Comparison of ENCODE assay signal across 1 cellular context in the genomic region with DNA sequence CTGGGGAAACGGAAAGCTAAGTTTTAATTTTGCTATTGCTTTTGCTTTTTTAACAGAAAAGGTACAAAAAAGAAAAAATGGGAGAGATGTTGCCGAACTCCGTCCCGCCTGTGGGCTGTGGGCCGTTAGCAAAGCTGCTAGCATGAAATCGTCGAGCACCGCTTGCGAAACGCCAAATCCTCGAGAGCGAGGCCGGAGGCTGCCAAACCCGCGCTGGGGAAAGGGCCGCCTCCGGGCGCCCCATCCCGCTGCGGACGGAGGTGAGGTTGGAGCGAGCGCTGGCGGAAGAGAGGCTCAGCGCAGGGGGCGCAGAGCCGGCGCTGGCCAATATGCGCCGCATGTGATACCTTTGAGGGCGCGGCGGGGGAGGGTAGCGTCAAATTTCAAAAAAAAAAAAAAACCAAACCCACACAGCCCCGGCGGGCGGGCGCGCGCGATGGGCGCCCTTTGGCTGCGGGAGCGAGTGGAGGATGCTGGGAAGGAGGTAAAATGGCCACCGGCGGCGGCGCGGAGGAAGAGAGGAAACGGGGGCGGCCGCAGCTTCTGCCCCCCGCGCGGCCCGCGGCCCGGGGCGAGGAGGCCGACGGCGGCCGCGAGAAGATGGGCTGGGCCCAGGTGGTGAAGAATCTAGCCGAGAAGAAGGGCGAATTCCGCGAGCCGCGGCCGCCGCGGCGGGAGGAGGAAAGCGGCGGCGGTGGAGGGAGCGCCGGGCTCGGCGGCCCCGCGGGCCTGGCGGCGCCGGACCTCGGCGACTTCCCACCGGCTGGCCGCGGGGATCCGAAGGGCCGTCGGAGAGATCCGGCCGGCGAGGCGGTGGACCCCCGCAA.
TF ChIP-seq lines count a peak whose summit lies in the region.

A gene with protein sequence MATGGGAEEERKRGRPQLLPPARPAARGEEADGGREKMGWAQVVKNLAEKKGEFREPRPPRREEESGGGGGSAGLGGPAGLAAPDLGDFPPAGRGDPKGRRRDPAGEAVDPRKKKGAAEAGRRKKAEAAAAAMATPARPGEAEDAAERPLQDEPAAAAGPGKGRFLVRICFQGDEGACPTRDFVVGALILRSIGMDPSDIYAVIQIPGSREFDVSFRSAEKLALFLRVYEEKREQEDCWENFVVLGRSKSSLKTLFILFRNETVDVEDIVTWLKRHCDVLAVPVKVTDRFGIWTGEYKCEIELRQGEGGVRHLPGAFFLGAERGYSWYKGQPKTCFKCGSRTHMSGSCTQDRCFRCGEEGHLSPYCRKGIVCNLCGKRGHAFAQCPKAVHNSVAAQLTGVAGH (plus strand): TSS at position 473 of the 827 bp plus-strand sequence. CDS start 17 bp downstream, at position 490.

TF ChIP-seq in WTC11, 78 proteins besides CTCF, POLR2A, EP300 and RAD21 (continued from another document and continues in another):
- TF ChIP-seq, protein P1, sequence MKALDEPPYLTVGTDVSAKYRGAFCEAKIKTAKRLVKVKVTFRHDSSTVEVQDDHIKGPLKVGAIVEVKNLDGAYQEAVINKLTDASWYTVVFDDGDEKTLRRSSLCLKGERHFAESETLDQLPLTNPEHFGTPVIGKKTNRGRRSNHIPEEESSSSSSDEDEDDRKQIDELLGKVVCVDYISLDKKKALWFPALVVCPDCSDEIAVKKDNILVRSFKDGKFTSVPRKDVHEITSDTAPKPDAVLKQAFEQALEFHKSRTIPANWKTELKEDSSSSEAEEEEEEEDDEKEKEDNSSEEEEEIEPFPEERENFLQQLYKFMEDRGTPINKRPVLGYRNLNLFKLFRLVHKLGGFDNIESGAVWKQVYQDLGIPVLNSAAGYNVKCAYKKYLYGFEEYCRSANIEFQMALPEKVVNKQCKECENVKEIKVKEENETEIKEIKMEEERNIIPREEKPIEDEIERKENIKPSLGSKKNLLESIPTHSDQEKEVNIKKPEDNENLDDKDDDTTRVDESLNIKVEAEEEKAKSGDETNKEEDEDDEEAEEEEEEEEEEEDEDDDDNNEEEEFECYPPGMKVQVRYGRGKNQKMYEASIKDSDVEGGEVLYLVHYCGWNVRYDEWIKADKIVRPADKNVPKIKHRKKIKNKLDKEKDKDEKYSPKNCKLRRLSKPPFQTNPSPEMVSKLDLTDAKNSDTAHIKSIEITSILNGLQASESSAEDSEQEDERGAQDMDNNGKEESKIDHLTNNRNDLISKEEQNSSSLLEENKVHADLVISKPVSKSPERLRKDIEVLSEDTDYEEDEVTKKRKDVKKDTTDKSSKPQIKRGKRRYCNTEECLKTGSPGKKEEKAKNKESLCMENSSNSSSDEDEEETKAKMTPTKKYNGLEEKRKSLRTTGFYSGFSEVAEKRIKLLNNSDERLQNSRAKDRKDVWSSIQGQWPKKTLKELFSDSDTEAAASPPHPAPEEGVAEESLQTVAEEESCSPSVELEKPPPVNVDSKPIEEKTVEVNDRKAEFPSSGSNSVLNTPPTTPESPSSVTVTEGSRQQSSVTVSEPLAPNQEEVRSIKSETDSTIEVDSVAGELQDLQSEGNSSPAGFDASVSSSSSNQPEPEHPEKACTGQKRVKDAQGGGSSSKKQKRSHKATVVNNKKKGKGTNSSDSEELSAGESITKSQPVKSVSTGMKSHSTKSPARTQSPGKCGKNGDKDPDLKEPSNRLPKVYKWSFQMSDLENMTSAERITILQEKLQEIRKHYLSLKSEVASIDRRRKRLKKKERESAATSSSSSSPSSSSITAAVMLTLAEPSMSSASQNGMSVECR (CRISPR knock-in tag; IDR thresholded peaks at IDR 0.05; ENCODE audit: borderline replicate concordance), result peak; percentile 86; the same call in 1 of the 2 replicates
- peak; percentile 82 for TF ChIP-seq SP1 (CRISPR knock-in tag; conservative IDR thresholded peaks at IDR 0.05)
- TF ChIP-seq GABPB1 (CRISPR knock-in tag; IDR thresholded peaks at IDR 0.05), result peak; percentile 90
- TF ChIP-seq, protein P2, sequence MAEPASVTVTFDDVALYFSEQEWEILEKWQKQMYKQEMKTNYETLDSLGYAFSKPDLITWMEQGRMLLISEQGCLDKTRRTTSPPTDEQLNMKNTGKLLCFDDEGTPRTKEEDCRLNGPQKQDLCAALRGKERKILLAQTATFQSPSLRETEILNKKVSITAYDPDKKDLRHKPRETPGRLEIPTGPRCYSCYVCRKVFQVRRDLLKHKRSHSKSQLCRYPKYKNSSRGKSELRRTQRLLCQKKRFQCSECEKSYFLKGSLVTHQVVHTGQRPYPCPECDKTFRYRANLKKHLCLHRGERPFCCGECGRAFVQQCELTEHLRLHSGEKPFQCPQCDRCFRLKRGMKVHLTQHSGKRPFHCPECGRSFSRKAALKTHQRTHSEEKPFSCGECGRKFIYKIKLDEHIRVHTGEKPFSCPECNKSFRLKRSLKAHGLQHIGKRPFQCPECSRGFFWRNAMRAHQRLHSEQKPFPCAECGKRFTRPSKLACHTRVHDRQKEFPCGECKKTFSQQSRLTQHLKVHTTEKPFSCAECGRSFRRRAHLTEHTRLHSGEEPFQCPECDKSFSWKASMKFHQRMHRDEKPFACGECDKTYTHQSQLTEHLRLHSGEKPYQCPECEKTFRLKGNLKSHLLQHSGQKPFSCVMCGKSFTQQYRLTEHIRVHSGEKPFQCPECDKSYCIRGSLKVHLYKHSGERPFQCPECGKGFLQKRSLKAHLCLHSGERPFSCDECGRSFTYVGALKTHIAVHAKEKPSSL (CRISPR knock-in tag; conservative IDR thresholded peaks at IDR 0.05), result no peak
- TF ChIP-seq, protein P3, sequence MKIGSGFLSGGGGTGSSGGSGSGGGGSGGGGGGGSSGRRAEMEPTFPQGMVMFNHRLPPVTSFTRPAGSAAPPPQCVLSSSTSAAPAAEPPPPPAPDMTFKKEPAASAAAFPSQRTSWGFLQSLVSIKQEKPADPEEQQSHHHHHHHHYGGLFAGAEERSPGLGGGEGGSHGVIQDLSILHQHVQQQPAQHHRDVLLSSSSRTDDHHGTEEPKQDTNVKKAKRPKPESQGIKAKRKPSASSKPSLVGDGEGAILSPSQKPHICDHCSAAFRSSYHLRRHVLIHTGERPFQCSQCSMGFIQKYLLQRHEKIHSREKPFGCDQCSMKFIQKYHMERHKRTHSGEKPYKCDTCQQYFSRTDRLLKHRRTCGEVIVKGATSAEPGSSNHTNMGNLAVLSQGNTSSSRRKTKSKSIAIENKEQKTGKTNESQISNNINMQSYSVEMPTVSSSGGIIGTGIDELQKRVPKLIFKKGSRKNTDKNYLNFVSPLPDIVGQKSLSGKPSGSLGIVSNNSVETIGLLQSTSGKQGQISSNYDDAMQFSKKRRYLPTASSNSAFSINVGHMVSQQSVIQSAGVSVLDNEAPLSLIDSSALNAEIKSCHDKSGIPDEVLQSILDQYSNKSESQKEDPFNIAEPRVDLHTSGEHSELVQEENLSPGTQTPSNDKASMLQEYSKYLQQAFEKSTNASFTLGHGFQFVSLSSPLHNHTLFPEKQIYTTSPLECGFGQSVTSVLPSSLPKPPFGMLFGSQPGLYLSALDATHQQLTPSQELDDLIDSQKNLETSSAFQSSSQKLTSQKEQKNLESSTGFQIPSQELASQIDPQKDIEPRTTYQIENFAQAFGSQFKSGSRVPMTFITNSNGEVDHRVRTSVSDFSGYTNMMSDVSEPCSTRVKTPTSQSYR (CRISPR knock-in tag; IDR thresholded peaks at IDR 0.05), result peak; percentile 76; the same call in 1 of the 2 replicates
- TF ChIP-seq, protein P4, sequence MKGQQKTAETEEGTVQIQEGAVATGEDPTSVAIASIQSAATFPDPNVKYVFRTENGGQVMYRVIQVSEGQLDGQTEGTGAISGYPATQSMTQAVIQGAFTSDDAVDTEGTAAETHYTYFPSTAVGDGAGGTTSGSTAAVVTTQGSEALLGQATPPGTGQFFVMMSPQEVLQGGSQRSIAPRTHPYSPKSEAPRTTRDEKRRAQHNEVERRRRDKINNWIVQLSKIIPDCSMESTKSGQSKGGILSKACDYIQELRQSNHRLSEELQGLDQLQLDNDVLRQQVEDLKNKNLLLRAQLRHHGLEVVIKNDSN (CRISPR knock-in tag; IDR thresholded peaks at IDR 0.05), result peak; percentile 74; the same call in 1 of the 2 replicates
- peak; percentile 84; the same call in 1 of the 2 replicates for TF ChIP-seq MYBL2 (CRISPR knock-in tag; IDR thresholded peaks at IDR 0.05)
- peak; percentile 36; the same call in 1 of the 2 replicates for TF ChIP-seq KAT7 (CRISPR knock-in tag; IDR thresholded peaks at IDR 0.05; ENCODE audit: borderline replicate concordance)
- TF ChIP-seq, protein P5, sequence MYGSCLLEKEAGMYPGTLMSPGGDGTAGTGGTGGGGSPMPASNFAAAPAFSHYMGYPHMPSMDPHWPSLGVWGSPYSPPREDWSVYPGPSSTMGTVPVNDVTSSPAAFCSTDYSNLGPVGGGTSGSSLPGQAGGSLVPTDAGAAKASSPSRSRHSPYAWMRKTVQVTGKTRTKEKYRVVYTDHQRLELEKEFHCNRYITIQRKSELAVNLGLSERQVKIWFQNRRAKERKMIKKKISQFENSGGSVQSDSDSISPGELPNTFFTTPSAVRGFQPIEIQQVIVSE (CRISPR knock-in tag; IDR thresholded peaks at IDR 0.05; ENCODE audit: borderline replicate concordance), result no peak
- TF ChIP-seq, protein P6, sequence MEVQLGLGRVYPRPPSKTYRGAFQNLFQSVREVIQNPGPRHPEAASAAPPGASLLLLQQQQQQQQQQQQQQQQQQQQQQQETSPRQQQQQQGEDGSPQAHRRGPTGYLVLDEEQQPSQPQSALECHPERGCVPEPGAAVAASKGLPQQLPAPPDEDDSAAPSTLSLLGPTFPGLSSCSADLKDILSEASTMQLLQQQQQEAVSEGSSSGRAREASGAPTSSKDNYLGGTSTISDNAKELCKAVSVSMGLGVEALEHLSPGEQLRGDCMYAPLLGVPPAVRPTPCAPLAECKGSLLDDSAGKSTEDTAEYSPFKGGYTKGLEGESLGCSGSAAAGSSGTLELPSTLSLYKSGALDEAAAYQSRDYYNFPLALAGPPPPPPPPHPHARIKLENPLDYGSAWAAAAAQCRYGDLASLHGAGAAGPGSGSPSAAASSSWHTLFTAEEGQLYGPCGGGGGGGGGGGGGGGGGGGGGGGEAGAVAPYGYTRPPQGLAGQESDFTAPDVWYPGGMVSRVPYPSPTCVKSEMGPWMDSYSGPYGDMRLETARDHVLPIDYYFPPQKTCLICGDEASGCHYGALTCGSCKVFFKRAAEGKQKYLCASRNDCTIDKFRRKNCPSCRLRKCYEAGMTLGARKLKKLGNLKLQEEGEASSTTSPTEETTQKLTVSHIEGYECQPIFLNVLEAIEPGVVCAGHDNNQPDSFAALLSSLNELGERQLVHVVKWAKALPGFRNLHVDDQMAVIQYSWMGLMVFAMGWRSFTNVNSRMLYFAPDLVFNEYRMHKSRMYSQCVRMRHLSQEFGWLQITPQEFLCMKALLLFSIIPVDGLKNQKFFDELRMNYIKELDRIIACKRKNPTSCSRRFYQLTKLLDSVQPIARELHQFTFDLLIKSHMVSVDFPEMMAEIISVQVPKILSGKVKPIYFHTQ (CRISPR knock-in tag; IDR thresholded peaks at IDR 0.05), result no peak
- no peak for TF ChIP-seq ESRRA (CRISPR knock-in tag; IDR thresholded peaks at IDR 0.05; ENCODE audit: borderline replicate concordance)
- TF ChIP-seq, protein P7, sequence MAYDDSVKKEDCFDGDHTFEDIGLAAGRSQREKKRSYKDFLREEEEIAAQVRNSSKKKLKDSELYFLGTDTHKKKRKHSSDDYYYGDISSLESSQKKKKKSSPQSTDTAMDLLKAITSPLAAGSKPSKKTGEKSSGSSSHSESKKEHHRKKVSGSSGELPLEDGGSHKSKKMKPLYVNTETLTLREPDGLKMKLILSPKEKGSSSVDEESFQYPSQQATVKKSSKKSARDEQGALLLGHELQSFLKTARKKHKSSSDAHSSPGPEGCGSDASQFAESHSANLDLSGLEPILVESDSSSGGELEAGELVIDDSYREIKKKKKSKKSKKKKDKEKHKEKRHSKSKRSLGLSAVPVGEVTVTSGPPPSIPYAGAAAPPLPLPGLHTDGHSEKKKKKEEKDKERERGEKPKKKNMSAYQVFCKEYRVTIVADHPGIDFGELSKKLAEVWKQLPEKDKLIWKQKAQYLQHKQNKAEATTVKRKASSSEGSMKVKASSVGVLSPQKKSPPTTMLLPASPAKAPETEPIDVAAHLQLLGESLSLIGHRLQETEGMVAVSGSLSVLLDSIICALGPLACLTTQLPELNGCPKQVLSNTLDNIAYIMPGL (CRISPR knock-in tag; IDR thresholded peaks at IDR 0.05), result peak; percentile 88
- TF ChIP-seq ZNF121 (CRISPR knock-in tag; IDR thresholded peaks at IDR 0.05), result no peak
- TF ChIP-seq FOXK1 (CRISPR knock-in tag; IDR thresholded peaks at IDR 0.05), result peak; percentile 87
- TF ChIP-seq, protein P8, sequence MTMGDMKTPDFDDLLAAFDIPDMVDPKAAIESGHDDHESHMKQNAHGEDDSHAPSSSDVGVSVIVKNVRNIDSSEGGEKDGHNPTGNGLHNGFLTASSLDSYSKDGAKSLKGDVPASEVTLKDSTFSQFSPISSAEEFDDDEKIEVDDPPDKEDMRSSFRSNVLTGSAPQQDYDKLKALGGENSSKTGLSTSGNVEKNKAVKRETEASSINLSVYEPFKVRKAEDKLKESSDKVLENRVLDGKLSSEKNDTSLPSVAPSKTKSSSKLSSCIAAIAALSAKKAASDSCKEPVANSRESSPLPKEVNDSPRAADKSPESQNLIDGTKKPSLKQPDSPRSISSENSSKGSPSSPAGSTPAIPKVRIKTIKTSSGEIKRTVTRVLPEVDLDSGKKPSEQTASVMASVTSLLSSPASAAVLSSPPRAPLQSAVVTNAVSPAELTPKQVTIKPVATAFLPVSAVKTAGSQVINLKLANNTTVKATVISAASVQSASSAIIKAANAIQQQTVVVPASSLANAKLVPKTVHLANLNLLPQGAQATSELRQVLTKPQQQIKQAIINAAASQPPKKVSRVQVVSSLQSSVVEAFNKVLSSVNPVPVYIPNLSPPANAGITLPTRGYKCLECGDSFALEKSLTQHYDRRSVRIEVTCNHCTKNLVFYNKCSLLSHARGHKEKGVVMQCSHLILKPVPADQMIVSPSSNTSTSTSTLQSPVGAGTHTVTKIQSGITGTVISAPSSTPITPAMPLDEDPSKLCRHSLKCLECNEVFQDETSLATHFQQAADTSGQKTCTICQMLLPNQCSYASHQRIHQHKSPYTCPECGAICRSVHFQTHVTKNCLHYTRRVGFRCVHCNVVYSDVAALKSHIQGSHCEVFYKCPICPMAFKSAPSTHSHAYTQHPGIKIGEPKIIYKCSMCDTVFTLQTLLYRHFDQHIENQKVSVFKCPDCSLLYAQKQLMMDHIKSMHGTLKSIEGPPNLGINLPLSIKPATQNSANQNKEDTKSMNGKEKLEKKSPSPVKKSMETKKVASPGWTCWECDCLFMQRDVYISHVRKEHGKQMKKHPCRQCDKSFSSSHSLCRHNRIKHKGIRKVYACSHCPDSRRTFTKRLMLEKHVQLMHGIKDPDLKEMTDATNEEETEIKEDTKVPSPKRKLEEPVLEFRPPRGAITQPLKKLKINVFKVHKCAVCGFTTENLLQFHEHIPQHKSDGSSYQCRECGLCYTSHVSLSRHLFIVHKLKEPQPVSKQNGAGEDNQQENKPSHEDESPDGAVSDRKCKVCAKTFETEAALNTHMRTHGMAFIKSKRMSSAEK (CRISPR knock-in tag; IDR thresholded peaks at IDR 0.05; ENCODE audit: borderline replicate concordance), result no peak
- TF ChIP-seq NR3C1 (CRISPR knock-in tag; conservative IDR thresholded peaks at IDR 0.05; ENCODE audit: low read depth), result no peak
- TF ChIP-seq CREM (CRISPR knock-in tag; IDR thresholded peaks at IDR 0.05), result peak; percentile 77
- TF ChIP-seq PRRX2 (CRISPR knock-in tag; IDR thresholded peaks at IDR 0.05), result no peak
- TF ChIP-seq ZNF416 (CRISPR knock-in tag; IDR thresholded peaks at IDR 0.05), result no peak
- TF ChIP-seq EMX1 (CRISPR knock-in tag; IDR thresholded peaks at IDR 0.05), result no peak
